8 cellular contexts compared by ENCODE assay signal in genomic region chr7:102287082-102287464, GRCh38. TPM values are rescaled to one million over a fixed set of nuclear protein-coding genes. Genes with fewer than 3 reads are reported as not detected.
A peak's percentile ranks its signal among the peaks of the same experiment; 100 is the strongest.
DNase-seq lines count a peak whose midpoint lies in the region; ATAC-seq and TF ChIP-seq lines count a peak whose summit lies in the region.

No MANE protein-coding gene starts in this region.

- H3K27me3 ChIP-seq in BE2C (no peaks in the 10 kb centered on the region), adrenal gland (no peaks in the 10 kb centered on the region)

- TF ChIP-seq POLR2A in adrenal gland (IDR thresholded peaks at IDR 0.05) (no peak), lower leg skin (IDR thresholded peaks at IDR 0.05) (no peak)

- no peaks in the 10 kb centered on the region for H3K36me3 Mint-ChIP-seq in type B pancreatic cell

- ATAC-seq in HG02678 (IDR thresholded peaks at IDR 0.05; ENCODE audit: unreplicated experiment), result peak; percentile 22
- ATAC-seq in HG03460 (IDR thresholded peaks at IDR 0.05; ENCODE audit: unreplicated experiment), result no peak
- no peak for ATAC-seq in HG02840 (IDR thresholded peaks at IDR 0.05; ENCODE audit: low FRiP score, unreplicated experiment)

- intact Hi-C loops in adrenal gland (cut with DNase I) (loop anchor here in 1 of 2 donors (10.0 kb wide), 1 partner anchor 168 kb away; no protein-coding TSS in a partner anchor), lower leg skin (cut with DNase I; ENCODE audit: low total_unique reads) (loop anchor here (5.0 kb wide), 1 partner anchor 100 kb away; no protein-coding TSS in a partner anchor)

- H3K4me1 ChIP-seq in BE2C (peaks cover 8% of the 10 kb centered on the region; the same call in 1 of the 2 replicates), adrenal gland (replicated peaks in 1 of 2) (peaks cover 15 to 20% of the 10 kb centered on the region in 2 donors)

- DNase-seq in BE2C (no peak), adrenal gland (peak in 2 of 7 donors; percentile 26 to 41), lower leg skin (ENCODE audit: low spot score in 2 of 2) (no peak), type B pancreatic cell (ENCODE audit: extremely low spot score, unreplicated experiment) (no peak), G401 (ENCODE audit: low spot score) (no peak)

- H3K9me3 ChIP-seq in BE2C (no peaks in the 10 kb centered on the region), adrenal gland (replicated peaks in 1 of 3) (no peaks in the 10 kb centered on the region)

- H3K27me3 Mint-ChIP-seq in type B pancreatic cell, result no peaks in the 10 kb centered on the region

- H3K36me3 ChIP-seq in BE2C (no peaks in the 10 kb centered on the region; the same call in 1 of the 2 replicates), adrenal gland (replicated peaks in 1 of 2) (no peaks in the 10 kb centered on the region)

- 0 to 8% (median 1%) methylated on average over 1 to 38 of the region's 38 CpGs for WGBS in adrenal gland, 4 donors
- 0% methylated on average over 18 of the region's 38 CpGs; no CpG with 5 or more reads in 1 of the 2 donors for WGBS in lower leg skin, 2 donors

- H3K9me3 Mint-ChIP-seq in type B pancreatic cell, result no peaks in the 10 kb centered on the region

- H3K4me1 Mint-ChIP-seq in type B pancreatic cell (ENCODE audit: unreplicated experiment), result peaks cover 25% of the 10 kb centered on the region

- in situ Hi-C loops in G401 (cut with HindIII; ENCODE audit: low sequenced_read_pairs), result no loop called here

- H3K27ac ChIP-seq in adrenal gland, result peak overlapping the region in 2 of 5 donors; percentile 26 to 68

- H3K27ac Mint-ChIP-seq in type B pancreatic cell, result no peak overlapping the region

- H3K4me3 Mint-ChIP-seq in type B pancreatic cell, result peak overlapping the region; percentile 82

- H3K4me3 ChIP-seq in BE2C (ENCODE audit: low read depth, low read length), result peak overlapping the region; percentile 79
- peak overlapping the region; percentile 33 to 91 (median 70) for H3K4me3 ChIP-seq in adrenal gland
- peak overlapping the region; percentile 70 for H3K4me3 ChIP-seq in lower leg skin (ENCODE audit: low read depth, poor library complexity, severe bottlenecking)

- no peak for TF ChIP-seq CTCF in BE2C (IDR thresholded peaks at IDR 0.05; ENCODE audit: low read depth, low read length)
- TF ChIP-seq CTCF in adrenal gland (IDR thresholded peaks at IDR 0.05), result no peak
- TF ChIP-seq CTCF in lower leg skin (IDR thresholded peaks at IDR 0.05), result no peak
- no peak for TF ChIP-seq CTCF in type B pancreatic cell (conservative IDR thresholded peaks at IDR 0.05)

RNA-seq across cellular contexts. Expression of gene SH2B2, which starts 0.4 kb away (rescaled TPM):
- 16.9 TPM for polyA plus RNA-seq in BE2C (2012; ENCODE audit: insufficient read depth, insufficient read length, low read depth)
- total RNA-seq in adrenal gland (10 to 100 TPM in 1 of 8 donors, 1 to 10 TPM in 7; 3.8 to 22.8 (median 5.5) TPM), lower leg skin (10 to 100 TPM; 13.9 to 28.6 (median 20.6) TPM), type B pancreatic cell (ENCODE audit: low replicate concordance) (9.5 and 15.5 TPM in 2 replicates)
- 1 to 10 TPM in 2 of 3 donors, under 1 TPM in 1; 0.90 to 8.4 (median 4.7) TPM for polyA plus RNA-seq in adrenal gland
- total RNA-seq in G401 (2014; rRNA removed; shearing (Covaris generic)), result 31.6 and 43.6 TPM in 2 replicates
